8 cellular contexts compared by ENCODE assay signal in the genomic region with DNA sequence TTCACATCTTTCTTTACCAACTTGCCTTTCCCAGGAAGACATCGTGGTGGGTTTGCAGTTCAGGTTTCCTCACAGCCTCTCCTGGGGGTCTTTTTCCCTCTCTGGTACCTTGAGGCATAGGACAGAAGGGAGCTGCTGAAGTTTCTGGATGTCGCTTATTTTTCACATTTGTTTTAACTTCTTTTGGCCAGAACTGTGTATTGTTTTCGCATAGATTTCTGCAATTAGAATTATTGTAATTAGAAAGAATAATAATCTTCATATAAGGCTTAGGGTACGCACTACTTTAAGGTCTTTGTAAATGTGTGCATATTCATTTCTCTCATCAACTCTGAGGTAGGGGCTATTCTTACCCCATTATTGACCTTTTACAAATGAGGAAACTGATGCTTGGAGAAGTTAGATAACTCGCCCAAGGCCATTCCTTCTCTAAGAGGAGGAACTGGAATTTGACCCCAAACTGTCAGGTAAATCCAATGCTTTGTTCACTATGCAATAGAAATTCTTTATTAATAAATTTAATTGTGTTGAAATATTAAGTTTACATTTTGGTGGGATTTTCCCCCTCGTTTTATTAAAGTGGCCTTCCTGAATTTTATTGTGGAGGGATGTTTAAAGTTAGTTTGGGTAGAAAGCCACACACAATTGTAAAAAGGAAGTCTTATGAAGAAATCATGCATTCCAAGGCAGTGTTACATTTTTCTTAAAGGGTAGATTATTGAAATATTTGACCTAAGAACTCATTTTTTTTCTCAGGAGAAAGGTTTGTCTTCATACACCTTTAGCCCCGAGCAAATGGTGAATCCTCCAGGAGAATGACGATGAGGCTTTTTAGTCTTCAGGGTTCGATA. TPM values are rescaled to one million over a fixed set of nuclear protein-coding genes. Genes with fewer than 3 reads are reported as not detected.
DNase-seq lines count a peak whose midpoint lies in the region; ATAC-seq, FAIRE-seq and TF ChIP-seq lines count a peak whose summit lies in the region.

No MANE protein-coding gene starts in this region.

- H4K5ac ChIP-seq in H1 (ENCODE audit: insufficient read length, low read depth, low read length) = peak overlapping the region; percentile 1

- no peak overlapping the region for H3K4ac ChIP-seq in H1 (replicated peaks; ENCODE audit: insufficient read length, low read depth, low read length)

- no peak overlapping the region for H3K18ac ChIP-seq in H1 (ENCODE audit: extremely low read depth, low read length)

- H3K27ac Mint-ChIP-seq in Caco-2 (ENCODE audit: unreplicated experiment) = peak overlapping the region; percentile 99
- peak overlapping the region; percentile 95 for H3K27ac Mint-ChIP-seq in osteocyte (ENCODE audit: unreplicated experiment)

- H3K4me3 Mint-ChIP-seq in Caco-2 (ENCODE audit: unreplicated experiment) (peak overlapping the region; percentile 77), osteocyte (ENCODE audit: unreplicated experiment) (peak overlapping the region; percentile 78)

- no peak for TF ChIP-seq RAD21 in H1 (IDR thresholded peaks at IDR 0.05 in 1 of 2, conservative IDR thresholded peaks at IDR 0.05 in 1 of 2; ENCODE audit: low read depth in 2 of 2, low read length in 2 of 2)

- H3K36me3 Mint-ChIP-seq in Caco-2 (ENCODE audit: insufficient read depth, unreplicated experiment) (peaks cover 17% of the 10 kb centered on the region), osteocyte (ENCODE audit: unreplicated experiment) (peaks cover 2% of the 10 kb centered on the region)

- H4K20me1 ChIP-seq in H1 (replicated peaks in 1 of 2; ENCODE audit: control insufficient read depth in 1 of 2, insufficient read depth in 2 of 2, low read length in 2 of 2) = no peaks in the 10 kb centered on the region

- H4K8ac ChIP-seq in H1 (ENCODE audit: extremely low read depth, insufficient read depth, low read length) = no peak overlapping the region

- H3K4me1 Mint-ChIP-seq in Caco-2 (ENCODE audit: low read depth, unreplicated experiment) (peaks cover 27% of the 10 kb centered on the region), osteocyte (ENCODE audit: unreplicated experiment) (peaks cover 71% of the 10 kb centered on the region)

- no peak overlapping the region for H4K91ac ChIP-seq in H1 (replicated peaks; ENCODE audit: insufficient read length, low read length)

- H3K27me3 Mint-ChIP-seq in Caco-2 (ENCODE audit: insufficient read depth, unreplicated experiment) (no peaks in the 10 kb centered on the region), osteocyte (ENCODE audit: unreplicated experiment) (no peaks in the 10 kb centered on the region)

- H2BK12ac ChIP-seq in H1 (ENCODE audit: low read depth, low read length) = no peak overlapping the region; the same call in 1 of the 2 replicates

- H3K79me2 ChIP-seq in H1 (ENCODE audit: control insufficient read depth in 1 of 2, insufficient read depth in 2 of 2, low read length in 2 of 2) = peaks cover 3 to 29% of the 10 kb centered on the region in 2 experiments; a peak in 2 of 4 replicates

- BruUV-seq in Caco-2 (replicated peaks; lab: Mats Ljungman, UMichigan) = no TSS peak

- H3K9ac ChIP-seq in H1 (replicated peaks in 1 of 4; ENCODE audit: extremely low read depth in 1 of 4, low read depth in 3 of 4, low read length in 3 of 4) = peak overlapping the region in 3 of 4 experiments; percentile 78 to 86 (median 80); a peak in 6 of 7 replicates

- no peaks in the 10 kb centered on the region for H3K9me3 ChIP-seq in Caco-2
- H3K9me3 ChIP-seq in H1 (ENCODE audit: insufficient read depth in 2 of 2, low read depth in 1 of 2, low read length in 1 of 2) = peaks cover 0 to 3% of the 10 kb centered on the region in 2 experiments; a peak in 1 of 4 replicates

- peak overlapping the region; percentile 94 for H3K4me3 ChIP-seq in Caco-2 (ENCODE audit: low read depth, low read length)
- H3K4me3 ChIP-seq in H1 (ENCODE audit: extremely low read depth in 1 of 4, insufficient read depth in 2 of 4, low read depth in 3 of 4, low read length in 4 of 4) = peak overlapping the region; percentile 79 to 90 (median 83)

- peak overlapping the region; percentile 89 to 95 for H3K4me2 ChIP-seq in H1 (ENCODE audit: insufficient read depth in 1 of 2, low read depth in 2 of 2, low read length in 2 of 2)

- H3K27ac ChIP-seq in H1 (ENCODE audit: low read depth, low read length) = peak overlapping the region; percentile 94; the same call in 1 of the 2 replicates

- DNase-seq in Caco-2 = no peak
- peak; percentile 41 for DNase-seq in NCI-H69 (lab: John Stamatoyannopoulos, UW)
- DNase-seq in H1 (ENCODE audit: low read depth in 1 of 2, low spot score in 2 of 2) = no peak
- no peak for DNase-seq in osteocyte (ENCODE audit: extremely low spot score, unreplicated experiment)
- no peak for DNase-seq in NCI-H2029 (lab: John Stamatoyannopoulos, UW)
- no peak for DNase-seq in NCI-H345 (lab: John Stamatoyannopoulos, UW)
- no peak for DNase-seq in NCI-H526 treated with DMSO at 0.1 percent for 48 hours (lab: John Stamatoyannopoulos, UW)

- no peak for TF ChIP-seq POLR2A in H1 (IDR thresholded peaks at IDR 0.05; ENCODE audit: control extremely low read depth in 1 of 2, low read depth in 2 of 2, low read length in 2 of 2)

- H3K27me3 ChIP-seq in Caco-2 (replicated peaks; ENCODE audit: control insufficient read depth, insufficient read depth, low read length) (no peaks in the 10 kb centered on the region), H1 (replicated peaks in 1 of 4; ENCODE audit: control insufficient read depth in 3 of 4, extremely low read depth in 1 of 4, insufficient read depth in 3 of 4, low read length in 3 of 4) (no peaks in the 10 kb centered on the region)

- H3K56ac ChIP-seq in H1 (replicated peaks; ENCODE audit: insufficient read length, low read depth, low read length) = no peak overlapping the region

- intact Hi-C loops in Caco-2 (cut with micrococcal nuclease; ENCODE audit: unreplicated experiment) = no loop called here

- POLR2A ChIA-PET in Caco-2 (lab: Charles Lee) (interaction anchor here (0.6 to 1.2 kb wide), 3 partner anchors 12 to 686 kb away, joined by 3 to 4 read pairs (median 4); no protein-coding TSS in a partner anchor), H1 (lab: Charles Lee; ENCODE audit: partially characterized antibody) (interaction anchor here (0.8 to 15.4 kb wide), 8 partner anchors 8 to 115 kb away, joined by 3 to 233 read pairs (median 4); partner anchors contain the start of genes SLC38A1 and SLC38A2)

- TF ChIP-seq EP300 in H1 (IDR thresholded peaks at IDR 0.05; ENCODE audit: borderline replicate concordance in 1 of 2, low read depth in 2 of 2, low read length in 2 of 2) = no peak

- FAIRE-seq in H1 (lab: Jason Lieb, UNC) = no peak

- 57% methylated on average over 9 of the region's 9 CpGs; no CpG with 5 or more reads in 1 of the 2 experiments for WGBS in H1 (ENCODE audit: extremely low coverage in 1 of 2, insufficient coverage in 1 of 2, insufficient read length in 1 of 2, insufficient replicate concordance in 2 of 2, low coverage in 1 of 2, low lambda C conversion rate in 2 of 2, missing lambda C conversion rate in 1 of 2), 2 experiments

- H3K79me1 ChIP-seq in H1 (ENCODE audit: low read depth, low read length) = peaks cover 2% of the 10 kb centered on the region; the same call in 1 of the 2 replicates

- peaks cover 2% of the 10 kb centered on the region; the same call in 1 of the 2 replicates for H3K36me3 ChIP-seq in Caco-2 (ENCODE audit: control insufficient read depth, insufficient read depth, low read length)
- H3K36me3 ChIP-seq in H1 (ENCODE audit: control insufficient read depth in 2 of 4, insufficient read depth in 4 of 4, low read length in 3 of 4) = peaks cover 0 to 15% (median 3%) of the 10 kb centered on the region in 4 experiments; a peak in 4 of 8 replicates

- no peak overlapping the region for H2AFZ ChIP-seq in H1 (ENCODE audit: low read length)

- H3K14ac ChIP-seq in H1 (ENCODE audit: insufficient read length) = no peak overlapping the region

- H2BK20ac ChIP-seq in H1 (ENCODE audit: low read length) = no peak overlapping the region

- no peak overlapping the region for H2BK15ac ChIP-seq in H1 (ENCODE audit: low read length)

- H2BK120ac ChIP-seq in H1 (replicated peaks; ENCODE audit: low read depth, low read length) = no peak overlapping the region

- ATAC-seq in HG03354 (IDR thresholded peaks at IDR 0.05; ENCODE audit: poor library complexity, severe bottlenecking, unreplicated experiment) = no peak

- peaks cover 5% of the 10 kb centered on the region; the same call in 1 of the 2 replicates for H3K23me2 ChIP-seq in H1 (ENCODE audit: low read depth, low read length)

- TF ChIP-seq CTCF in Caco-2 (IDR thresholded peaks at IDR 0.05; ENCODE audit: insufficient read depth in 1 of 2, low read depth in 1 of 2, low read length in 1 of 2, severe bottlenecking in 1 of 2, unreplicated experiment in 1 of 2) (no peak), H1 (IDR thresholded peaks at IDR 0.05; ENCODE audit: control extremely low read depth in 1 of 3, insufficient read depth in 1 of 3, low read depth in 1 of 3, low read length in 3 of 3) (no peak), osteocyte (IDR thresholded peaks at IDR 0.05) (no peak)

- no peak overlapping the region for H2AK5ac ChIP-seq in H1 (ENCODE audit: low read depth, low read length)

- no peak overlapping the region for H2BK5ac ChIP-seq in H1 (ENCODE audit: low read depth, low read length)

- peaks cover 54% of the 10 kb centered on the region for H3K4me1 ChIP-seq in Caco-2
- H3K4me1 ChIP-seq in H1 (replicated peaks in 1 of 4; ENCODE audit: control insufficient read depth in 3 of 4, insufficient read depth in 4 of 4, low read length in 3 of 4) = peaks cover 13 to 32% (median 20%) of the 10 kb centered on the region in 4 experiments

- no peak overlapping the region for H3K23ac ChIP-seq in H1 (ENCODE audit: insufficient read length)

- CTCF ChIA-PET in Caco-2 (lab: Charles Lee) (interaction anchor here (2.2 to 2.4 kb wide), 1 partner anchor 277 kb away, joined by 8 to 10 read pairs; no protein-coding TSS in a partner anchor), H1 (lab: Charles Lee; ENCODE audit: partially characterized antibody) (interaction anchor here (0.6 to 1.5 kb wide), 2 partner anchors 28 to 112 kb away, joined by 3 read pairs; no protein-coding TSS in a partner anchor)

- H3K9me3 Mint-ChIP-seq in Caco-2 (ENCODE audit: unreplicated experiment) (no peaks in the 10 kb centered on the region), osteocyte (ENCODE audit: unreplicated experiment) (no peaks in the 10 kb centered on the region)

TF ChIP-seq in H1, 55 proteins besides CTCF, POLR2A, EP300 and RAD21 (continues in another document):
- TF ChIP-seq MAFK (IDR thresholded peaks at IDR 0.05; ENCODE audit: low read depth, low read length) = no peak

RNA-seq across cellular contexts. Expression of gene SLC38A2, which starts 12.1 kb away (rescaled TPM):
- total RNA-seq in Caco-2 (2022) (317 and 331 TPM in 2 replicates), osteocyte (754 and 795 TPM in 2 replicates)
- total RNA-seq in H1 (2021; fragmentation: NEBNext Ultra II Directional; extraction: Animal tissue kit (Norgen Biotek cat#: 25700)) = 620 and 684 TPM in 2 replicates
- 163 and 245 TPM in 2 replicates for polyA plus RNA-seq in H1 (2011; rRNA removed)
- 172 TPM for polyA plus RNA-seq in H1 (2011; cell fraction: cytosol; rRNA removed)
- 187 TPM for polyA plus RNA-seq in H1 (2011; cell fraction: nucleus; rRNA removed)
- 133 to 299 TPM (median 236 TPM) in 4 replicates for polyA plus RNA-seq in H1 (2012, experiment 1 of 2)
- polyA plus RNA-seq in H1 (2012, experiment 2 of 2) = 17.4 TPM
- polyA plus RNA-seq in H1 (2013, experiment 1 of 2) = 830 TPM
- polyA plus RNA-seq in H1 (2013, experiment 2 of 2) = 877 TPM
- 313 and 345 TPM in 2 replicates for polyA minus RNA-seq in H1 (2011; rRNA and poly(A)+ RNA removed)
- polyA minus RNA-seq in H1 (2011; cell fraction: cytosol; rRNA and poly(A)+ RNA removed) = 195 TPM
- 474 TPM for polyA minus RNA-seq in H1 (2011; cell fraction: nucleus; rRNA and poly(A)+ RNA removed)
